In genomic region chr11:33773399-33774355, GRCh38 we compare ENCODE assay signal across 8 cellular contexts. TPM values are rescaled to one million over a fixed set of nuclear protein-coding genes. Genes with fewer than 3 reads are reported as not detected.
DNase-seq lines count a peak whose midpoint lies in the region; ATAC-seq and FAIRE-seq lines count a peak whose summit lies in the region.

No MANE protein-coding gene starts in this region.

- 4 to 5% methylated on average over 53 of the region's 53 CpGs for WGBS in ectodermal cell, 2 experiments

- no peaks in the 10 kb centered on the region for H3K36me3 ChIP-seq in ectodermal cell (ENCODE audit: control insufficient read depth, insufficient read depth, low read length)

- DNase-seq in DMS114 treated with DMSO at 0.1 percent for 48 hours (lab: John Stamatoyannopoulos, UW; ENCODE audit: unreplicated experiment) (peak; percentile 2), HTR-8/SVneo (ENCODE audit: insufficient read length, low spot score) (peak; percentile 34), memory B cell (ENCODE audit: low spot score in 2 of 2) (no peak), NCI-H446 (lab: John Stamatoyannopoulos, UW) (no peak)

- no peak for FAIRE-seq in HTR-8/SVneo (lab: Jason Lieb, UNC)

- peaks cover 33% of the 10 kb centered on the region for H3K4me1 Mint-ChIP-seq in memory B cell
- peaks cover 43% of the 10 kb centered on the region for H3K4me1 Mint-ChIP-seq in stimulated activated naive CD8-positive, alpha-beta T cell treated with anti-CD3 and anti-CD28 coated beads, Interleukin-15, Interleukin-2, amounts not matched to agents 100 ng/mL and 50 ng/mL, for 24 hours (ENCODE audit: low read depth)

- peaks cover 35% of the 10 kb centered on the region for H3K27me3 ChIP-seq in ectodermal cell (ENCODE audit: control insufficient read depth, insufficient read depth, low read length, poor library complexity, severe bottlenecking)

- no peaks in the 10 kb centered on the region for H3K9me3 Mint-ChIP-seq in memory B cell
- H3K9me3 Mint-ChIP-seq in stimulated activated naive CD8-positive, alpha-beta T cell treated with anti-CD3 and anti-CD28 coated beads, Interleukin-15, Interleukin-2, amounts not matched to agents 100 ng/mL and 50 ng/mL, for 24 hours, result no peaks in the 10 kb centered on the region

- peak; percentile 34 for ATAC-seq in GM21423 (IDR thresholded peaks at IDR 0.05; ENCODE audit: unreplicated experiment)
- peak; percentile 72 to 76 for ATAC-seq in activated CD4-positive, CD25-positive, alpha-beta regulatory T cell treated with anti-CD3 and anti-CD28 coated beads, Interleukin-2, amount 50 U/mL, for 24 hours
- peak; percentile 70 for ATAC-seq in memory B cell (ENCODE audit: low read depth)

- peak overlapping the region; percentile 95 for H3K27ac Mint-ChIP-seq in memory B cell
- H3K27ac Mint-ChIP-seq in stimulated activated naive CD8-positive, alpha-beta T cell treated with anti-CD3 and anti-CD28 coated beads, Interleukin-15, Interleukin-2, amounts not matched to agents 100 ng/mL and 50 ng/mL, for 24 hours, result peak overlapping the region; percentile 79

- H3K27ac ChIP-seq in ectodermal cell (ENCODE audit: insufficient read depth, low read depth, low read length, poor library complexity, severe bottlenecking), result no peak overlapping the region

- H3K4me3 ChIP-seq in ectodermal cell (ENCODE audit: insufficient read depth, low read depth, low read length), result peak overlapping the region; percentile 98

- peaks cover 3% of the 10 kb centered on the region for H3K27me3 Mint-ChIP-seq in memory B cell
- peaks cover 21% of the 10 kb centered on the region for H3K27me3 Mint-ChIP-seq in stimulated activated naive CD8-positive, alpha-beta T cell treated with anti-CD3 and anti-CD28 coated beads, Interleukin-15, Interleukin-2, amounts not matched to agents 100 ng/mL and 50 ng/mL, for 24 hours

- no peaks in the 10 kb centered on the region for H3K9me3 ChIP-seq in ectodermal cell (ENCODE audit: control insufficient read depth, low read length)

- H3K4me3 Mint-ChIP-seq in memory B cell, result peak overlapping the region; percentile 97
- peak overlapping the region; percentile 93 for H3K4me3 Mint-ChIP-seq in stimulated activated naive CD8-positive, alpha-beta T cell treated with anti-CD3 and anti-CD28 coated beads, Interleukin-15, Interleukin-2, amounts not matched to agents 100 ng/mL and 50 ng/mL, for 24 hours

- peaks cover 15% of the 10 kb centered on the region for H3K36me3 Mint-ChIP-seq in memory B cell
- H3K36me3 Mint-ChIP-seq in stimulated activated naive CD8-positive, alpha-beta T cell treated with anti-CD3 and anti-CD28 coated beads, Interleukin-15, Interleukin-2, amounts not matched to agents 100 ng/mL and 50 ng/mL, for 24 hours (ENCODE audit: low read depth), result peaks cover 14% of the 10 kb centered on the region

- peaks cover 12% of the 10 kb centered on the region for H3K4me1 ChIP-seq in ectodermal cell (ENCODE audit: control insufficient read depth, insufficient read depth, low read length)

RNA-seq across cellular contexts. Expression of gene FBXO3, which starts 0.6 kb away (rescaled TPM):
- polyA plus RNA-seq in ectodermal cell (2013, experiment 1 of 4), result 31.5 TPM
- polyA plus RNA-seq in ectodermal cell (2013, experiment 2 of 4), result 34.3 TPM
- 30.7 TPM for polyA plus RNA-seq in ectodermal cell (2013, experiment 3 of 4)
- polyA plus RNA-seq in ectodermal cell (2013, experiment 4 of 4), result 32.8 TPM

RNA-seq across cellular contexts. Expression of gene CD59, which starts 37.5 kb away (rescaled TPM):
- polyA plus RNA-seq in ectodermal cell (2013, experiment 1 of 4), result 93.9 TPM
- 88.8 TPM for polyA plus RNA-seq in ectodermal cell (2013, experiment 2 of 4)
- 74.3 TPM for polyA plus RNA-seq in ectodermal cell (2013, experiment 3 of 4)
- 82.8 TPM for polyA plus RNA-seq in ectodermal cell (2013, experiment 4 of 4)

Comparison
In these comparisons a context has a peak if more than half of its experiments do, and no peak if none do; other contexts are left out.
1. DNase-seq: peak in DMS114 treated with DMSO at 0.1 percent for 48 hours (single experiment) and HTR-8/SVneo (single experiment); none in memory B cell (0 of 2) and NCI-H446 (0 of 2).
2. Peak in every context shown above with its lines, with median percentiles within 50 percentile points of each other: ATAC-seq.